ENCODE assay signal across 1 cellular context in genomic region chr6:2745246-2745645, GRCh38.
TF ChIP-seq lines count a peak whose summit lies in the region.

No MANE protein-coding gene starts in this region.

TF ChIP-seq in K562, 482 proteins besides CTCF, POLR2A, EP300 and RAD21:
- TF ChIP-seq CBX5 (IDR thresholded peaks at IDR 0.05; ENCODE audit: borderline replicate concordance, low read depth) (no peak), ZNF830 (CRISPR knock-in tag; IDR thresholded peaks at IDR 0.05) (no peak), ETV5 (CRISPR knock-in tag; IDR thresholded peaks at IDR 0.05; ENCODE audit: low read depth) (no peak), RHOXF2B (CRISPR knock-in tag; conservative IDR thresholded peaks at IDR 0.05) (no peak), ZNF707 (CRISPR knock-in tag; conservative IDR thresholded peaks at IDR 0.05) (no peak), ZBTB49 (CRISPR knock-in tag; IDR thresholded peaks at IDR 0.05; ENCODE audit: borderline replicate concordance) (no peak), ZNF165 (CRISPR knock-in tag; IDR thresholded peaks at IDR 0.05; ENCODE audit: borderline replicate concordance) (no peak), KLF16 (IDR thresholded peaks at IDR 0.05) (no peak), DDX20 (tag; IDR thresholded peaks at IDR 0.05; ENCODE audit: low read depth) (no peak), POLR3A (IDR thresholded peaks at IDR 0.05; ENCODE audit: borderline replicate concordance, extremely low read depth, insufficient read depth, insufficient read length) (no peak), ZFP36 (IDR thresholded peaks at IDR 0.05; ENCODE audit: low read depth, low read length, partially characterized antibody) (no peak), SRSF1 (IDR thresholded peaks at IDR 0.05; ENCODE audit: low read depth, low read length) (no peak), CAMTA2 (CRISPR knock-in tag; conservative IDR thresholded peaks at IDR 0.05) (no peak)
